1 cellular context compared by ENCODE assay signal in the genomic region with DNA sequence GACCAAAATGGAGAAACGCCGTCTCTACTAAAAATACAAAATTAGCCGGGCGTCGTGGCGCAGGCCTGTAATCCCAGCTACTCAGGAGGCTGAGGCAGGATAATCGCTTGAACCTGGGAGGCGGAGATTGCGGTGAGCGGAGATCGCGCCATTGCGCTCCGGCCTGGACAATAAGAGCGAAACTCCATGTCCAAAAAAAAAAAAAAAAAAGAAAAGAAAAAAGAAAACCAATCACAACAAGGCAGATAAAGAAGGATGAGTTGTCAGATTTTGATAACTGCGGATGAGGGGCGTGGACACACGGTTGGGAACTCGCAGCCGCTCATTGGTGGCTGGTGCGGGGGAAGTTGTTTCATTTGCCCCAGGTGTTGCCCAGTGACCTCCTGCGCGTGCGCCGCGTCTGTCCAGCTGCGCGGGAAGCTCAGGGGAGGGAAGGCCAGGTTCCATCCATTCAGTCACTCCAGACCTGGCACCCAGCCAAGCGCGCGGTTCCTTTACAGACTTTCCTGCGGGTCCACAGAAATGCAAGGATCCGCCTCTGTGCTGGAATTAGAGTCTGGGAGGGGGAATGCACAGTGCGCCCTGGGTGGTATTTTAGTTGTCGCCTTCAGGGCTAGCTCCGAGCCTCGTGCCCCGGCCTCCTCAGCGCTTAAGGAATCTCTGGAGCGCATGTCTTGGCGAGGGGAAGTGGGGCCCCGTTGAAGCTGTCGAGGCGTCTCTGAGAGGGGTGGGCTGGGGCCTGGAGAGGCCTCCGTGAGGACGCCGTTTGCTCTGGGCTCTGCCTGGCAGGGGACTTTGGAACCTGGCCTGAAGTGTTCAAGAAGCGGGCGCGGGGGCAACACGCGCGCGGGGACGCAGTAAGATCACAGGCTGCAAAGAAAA.
TF ChIP-seq lines count a peak whose summit lies in the region.

No MANE protein-coding gene starts in this region.

TF ChIP-seq in K562, 482 proteins besides CTCF, POLR2A, EP300 and RAD21 (continues in another document):
- TF ChIP-seq NR3C1 (CRISPR knock-in tag; IDR thresholded peaks at IDR 0.05), result 0 out of 2 replicates have a peak, but pooled peaks have one; percentile 73
- peak; percentile 43 for TF ChIP-seq TEAD4 (IDR thresholded peaks at IDR 0.05; ENCODE audit: low read length)
- TF ChIP-seq TEAD4 (CRISPR knock-in tag; IDR thresholded peaks at IDR 0.05; ENCODE audit: borderline replicate concordance), result peak; percentile 93; the same call in 1 of the 2 replicates
- TF ChIP-seq, protein P1, sequence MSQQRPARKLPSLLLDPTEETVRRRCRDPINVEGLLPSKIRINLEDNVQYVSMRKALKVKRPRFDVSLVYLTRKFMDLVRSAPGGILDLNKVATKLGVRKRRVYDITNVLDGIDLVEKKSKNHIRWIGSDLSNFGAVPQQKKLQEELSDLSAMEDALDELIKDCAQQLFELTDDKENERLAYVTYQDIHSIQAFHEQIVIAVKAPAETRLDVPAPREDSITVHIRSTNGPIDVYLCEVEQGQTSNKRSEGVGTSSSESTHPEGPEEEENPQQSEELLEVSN (IDR thresholded peaks at IDR 0.05; ENCODE audit: borderline replicate concordance in 1 of 2, extremely low read depth in 1 of 2, insufficient read depth in 1 of 2, insufficient read length in 1 of 2, low read depth in 1 of 2, low read length in 1 of 2, poor library complexity in 1 of 2, severe bottlenecking in 1 of 2), result peak; percentile 98
- TF ChIP-seq SMAD1 (IDR thresholded peaks at IDR 0.05; ENCODE audit: low read depth, low read length, partially characterized antibody), result peak; percentile 90
- peak; percentile 9; the same call in 1 of the 2 replicates for TF ChIP-seq GATAD2A (IDR thresholded peaks at IDR 0.05)
- TF ChIP-seq SIRT6 (IDR thresholded peaks at IDR 0.05; ENCODE audit: low read depth, low read length), result no peak
- peak; percentile 56 for TF ChIP-seq NBN (IDR thresholded peaks at IDR 0.05; ENCODE audit: low read depth)
- TF ChIP-seq THRAP3 (IDR thresholded peaks at IDR 0.05; ENCODE audit: borderline replicate concordance), result no peak
- TF ChIP-seq, protein P2, sequence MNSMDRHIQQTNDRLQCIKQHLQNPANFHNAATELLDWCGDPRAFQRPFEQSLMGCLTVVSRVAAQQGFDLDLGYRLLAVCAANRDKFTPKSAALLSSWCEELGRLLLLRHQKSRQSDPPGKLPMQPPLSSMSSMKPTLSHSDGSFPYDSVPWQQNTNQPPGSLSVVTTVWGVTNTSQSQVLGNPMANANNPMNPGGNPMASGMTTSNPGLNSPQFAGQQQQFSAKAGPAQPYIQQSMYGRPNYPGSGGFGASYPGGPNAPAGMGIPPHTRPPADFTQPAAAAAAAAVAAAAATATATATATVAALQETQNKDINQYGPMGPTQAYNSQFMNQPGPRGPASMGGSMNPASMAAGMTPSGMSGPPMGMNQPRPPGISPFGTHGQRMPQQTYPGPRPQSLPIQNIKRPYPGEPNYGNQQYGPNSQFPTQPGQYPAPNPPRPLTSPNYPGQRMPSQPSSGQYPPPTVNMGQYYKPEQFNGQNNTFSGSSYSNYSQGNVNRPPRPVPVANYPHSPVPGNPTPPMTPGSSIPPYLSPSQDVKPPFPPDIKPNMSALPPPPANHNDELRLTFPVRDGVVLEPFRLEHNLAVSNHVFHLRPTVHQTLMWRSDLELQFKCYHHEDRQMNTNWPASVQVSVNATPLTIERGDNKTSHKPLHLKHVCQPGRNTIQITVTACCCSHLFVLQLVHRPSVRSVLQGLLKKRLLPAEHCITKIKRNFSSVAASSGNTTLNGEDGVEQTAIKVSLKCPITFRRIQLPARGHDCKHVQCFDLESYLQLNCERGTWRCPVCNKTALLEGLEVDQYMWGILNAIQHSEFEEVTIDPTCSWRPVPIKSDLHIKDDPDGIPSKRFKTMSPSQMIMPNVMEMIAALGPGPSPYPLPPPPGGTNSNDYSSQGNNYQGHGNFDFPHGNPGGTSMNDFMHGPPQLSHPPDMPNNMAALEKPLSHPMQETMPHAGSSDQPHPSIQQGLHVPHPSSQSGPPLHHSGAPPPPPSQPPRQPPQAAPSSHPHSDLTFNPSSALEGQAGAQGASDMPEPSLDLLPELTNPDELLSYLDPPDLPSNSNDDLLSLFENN (IDR thresholded peaks at IDR 0.05; ENCODE audit: low read depth in 2 of 2, low read length in 2 of 2), result no peak
- TF ChIP-seq ZNF224 (CRISPR knock-in tag; IDR thresholded peaks at IDR 0.05), result no peak
- peak; percentile 19 for TF ChIP-seq PCBP1 (IDR thresholded peaks at IDR 0.05; ENCODE audit: low read depth, low read length, poor library complexity, severe bottlenecking)
- TF ChIP-seq, protein P3, sequence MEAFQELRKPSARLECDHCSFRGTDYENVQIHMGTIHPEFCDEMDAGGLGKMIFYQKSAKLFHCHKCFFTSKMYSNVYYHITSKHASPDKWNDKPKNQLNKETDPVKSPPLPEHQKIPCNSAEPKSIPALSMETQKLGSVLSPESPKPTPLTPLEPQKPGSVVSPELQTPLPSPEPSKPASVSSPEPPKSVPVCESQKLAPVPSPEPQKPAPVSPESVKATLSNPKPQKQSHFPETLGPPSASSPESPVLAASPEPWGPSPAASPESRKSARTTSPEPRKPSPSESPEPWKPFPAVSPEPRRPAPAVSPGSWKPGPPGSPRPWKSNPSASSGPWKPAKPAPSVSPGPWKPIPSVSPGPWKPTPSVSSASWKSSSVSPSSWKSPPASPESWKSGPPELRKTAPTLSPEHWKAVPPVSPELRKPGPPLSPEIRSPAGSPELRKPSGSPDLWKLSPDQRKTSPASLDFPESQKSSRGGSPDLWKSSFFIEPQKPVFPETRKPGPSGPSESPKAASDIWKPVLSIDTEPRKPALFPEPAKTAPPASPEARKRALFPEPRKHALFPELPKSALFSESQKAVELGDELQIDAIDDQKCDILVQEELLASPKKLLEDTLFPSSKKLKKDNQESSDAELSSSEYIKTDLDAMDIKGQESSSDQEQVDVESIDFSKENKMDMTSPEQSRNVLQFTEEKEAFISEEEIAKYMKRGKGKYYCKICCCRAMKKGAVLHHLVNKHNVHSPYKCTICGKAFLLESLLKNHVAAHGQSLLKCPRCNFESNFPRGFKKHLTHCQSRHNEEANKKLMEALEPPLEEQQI (IDR thresholded peaks at IDR 0.05), result no peak
- TF ChIP-seq SMAD4 (CRISPR knock-in tag; conservative IDR thresholded peaks at IDR 0.05), result peak; percentile 68
- TF ChIP-seq ZNF584 (CRISPR knock-in tag; IDR thresholded peaks at IDR 0.05; ENCODE audit: low read depth), result no peak
- no peak for TF ChIP-seq SP1 (CRISPR knock-in tag; IDR thresholded peaks at IDR 0.05)
- TF ChIP-seq, protein P4, sequence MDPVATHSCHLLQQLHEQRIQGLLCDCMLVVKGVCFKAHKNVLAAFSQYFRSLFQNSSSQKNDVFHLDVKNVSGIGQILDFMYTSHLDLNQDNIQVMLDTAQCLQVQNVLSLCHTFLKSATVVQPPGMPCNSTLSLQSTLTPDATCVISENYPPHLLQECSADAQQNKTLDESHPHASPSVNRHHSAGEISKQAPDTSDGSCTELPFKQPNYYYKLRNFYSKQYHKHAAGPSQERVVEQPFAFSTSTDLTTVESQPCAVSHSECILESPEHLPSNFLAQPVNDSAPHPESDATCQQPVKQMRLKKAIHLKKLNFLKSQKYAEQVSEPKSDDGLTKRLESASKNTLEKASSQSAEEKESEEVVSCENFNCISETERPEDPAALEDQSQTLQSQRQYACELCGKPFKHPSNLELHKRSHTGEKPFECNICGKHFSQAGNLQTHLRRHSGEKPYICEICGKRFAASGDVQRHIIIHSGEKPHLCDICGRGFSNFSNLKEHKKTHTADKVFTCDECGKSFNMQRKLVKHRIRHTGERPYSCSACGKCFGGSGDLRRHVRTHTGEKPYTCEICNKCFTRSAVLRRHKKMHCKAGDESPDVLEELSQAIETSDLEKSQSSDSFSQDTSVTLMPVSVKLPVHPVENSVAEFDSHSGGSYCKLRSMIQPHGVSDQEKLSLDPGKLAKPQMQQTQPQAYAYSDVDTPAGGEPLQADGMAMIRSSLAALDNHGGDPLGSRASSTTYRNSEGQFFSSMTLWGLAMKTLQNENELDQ (CRISPR knock-in tag; IDR thresholded peaks at IDR 0.05; ENCODE audit: borderline replicate concordance), result 0 out of 2 replicates have a peak, but pooled peaks have one; percentile 49
- no peak for TF ChIP-seq FOXM1 (IDR thresholded peaks at IDR 0.05; ENCODE audit: low read depth)
- TF ChIP-seq FOXM1 (CRISPR knock-in tag; IDR thresholded peaks at IDR 0.05; ENCODE audit: low read depth), result peak; percentile 44; the same call in 1 of the 2 replicates
- TF ChIP-seq ADNP (tag; IDR thresholded peaks at IDR 0.05), result no peak
- TF ChIP-seq, protein P5, sequence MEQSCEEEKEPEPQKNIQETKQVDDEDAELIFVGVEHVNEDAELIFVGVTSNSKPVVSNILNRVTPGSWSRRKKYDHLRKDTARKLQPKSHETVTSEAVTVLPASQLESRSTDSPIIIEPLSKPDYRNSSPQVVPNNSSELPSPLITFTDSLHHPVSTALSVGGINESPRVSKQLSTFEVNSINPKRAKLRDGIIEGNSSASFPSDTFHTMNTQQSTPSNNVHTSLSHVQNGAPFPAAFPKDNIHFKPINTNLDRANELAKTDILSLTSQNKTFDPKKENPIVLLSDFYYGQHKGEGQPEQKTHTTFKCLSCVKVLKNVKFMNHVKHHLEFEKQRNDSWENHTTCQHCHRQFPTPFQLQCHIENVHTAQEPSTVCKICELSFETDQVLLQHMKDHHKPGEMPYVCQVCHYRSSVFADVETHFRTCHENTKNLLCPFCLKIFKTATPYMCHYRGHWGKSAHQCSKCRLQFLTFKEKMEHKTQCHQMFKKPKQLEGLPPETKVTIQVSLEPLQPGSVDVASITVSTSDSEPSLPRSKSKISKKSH (CRISPR knock-in tag; IDR thresholded peaks at IDR 0.05), result no peak
- TF ChIP-seq, protein P6, sequence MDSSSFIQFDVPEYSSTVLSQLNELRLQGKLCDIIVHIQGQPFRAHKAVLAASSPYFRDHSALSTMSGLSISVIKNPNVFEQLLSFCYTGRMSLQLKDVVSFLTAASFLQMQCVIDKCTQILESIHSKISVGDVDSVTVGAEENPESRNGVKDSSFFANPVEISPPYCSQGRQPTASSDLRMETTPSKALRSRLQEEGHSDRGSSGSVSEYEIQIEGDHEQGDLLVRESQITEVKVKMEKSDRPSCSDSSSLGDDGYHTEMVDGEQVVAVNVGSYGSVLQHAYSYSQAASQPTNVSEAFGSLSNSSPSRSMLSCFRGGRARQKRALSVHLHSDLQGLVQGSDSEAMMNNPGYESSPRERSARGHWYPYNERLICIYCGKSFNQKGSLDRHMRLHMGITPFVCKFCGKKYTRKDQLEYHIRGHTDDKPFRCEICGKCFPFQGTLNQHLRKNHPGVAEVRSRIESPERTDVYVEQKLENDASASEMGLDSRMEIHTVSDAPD (CRISPR knock-in tag; IDR thresholded peaks at IDR 0.05), result peak; percentile 67; the same call in 1 of the 2 replicates
- TF ChIP-seq ETV1 (tag; conservative IDR thresholded peaks at IDR 0.05; ENCODE audit: low read depth), result 0 out of 2 replicates have a peak, but pooled peaks have one; percentile 23
- TF ChIP-seq CHCHD3 (CRISPR knock-in tag; IDR thresholded peaks at IDR 0.05), result no peak
- no peak for TF ChIP-seq CREM (IDR thresholded peaks at IDR 0.05; ENCODE audit: low read depth)
- no peak for TF ChIP-seq XRCC4 (IDR thresholded peaks at IDR 0.05; ENCODE audit: extremely low read depth, insufficient read depth, insufficient read length)
- TF ChIP-seq HEY1 (CRISPR knock-in tag; IDR thresholded peaks at IDR 0.05; ENCODE audit: borderline replicate concordance), result no peak
- TF ChIP-seq BRD4 (IDR thresholded peaks at IDR 0.05), result no peak
- peak; percentile 97 for TF ChIP-seq NRF1 (conservative IDR thresholded peaks at IDR 0.05 in 1 of 2, IDR thresholded peaks at IDR 0.05 in 1 of 2)
- TF ChIP-seq RAD51 (IDR thresholded peaks at IDR 0.05; ENCODE audit: borderline replicate concordance, low read depth), result no peak
- peak; percentile 31; the same call in 1 of the 2 replicates for TF ChIP-seq MTA3 (IDR thresholded peaks at IDR 0.05; ENCODE audit: borderline replicate concordance)
- TF ChIP-seq, protein P7, sequence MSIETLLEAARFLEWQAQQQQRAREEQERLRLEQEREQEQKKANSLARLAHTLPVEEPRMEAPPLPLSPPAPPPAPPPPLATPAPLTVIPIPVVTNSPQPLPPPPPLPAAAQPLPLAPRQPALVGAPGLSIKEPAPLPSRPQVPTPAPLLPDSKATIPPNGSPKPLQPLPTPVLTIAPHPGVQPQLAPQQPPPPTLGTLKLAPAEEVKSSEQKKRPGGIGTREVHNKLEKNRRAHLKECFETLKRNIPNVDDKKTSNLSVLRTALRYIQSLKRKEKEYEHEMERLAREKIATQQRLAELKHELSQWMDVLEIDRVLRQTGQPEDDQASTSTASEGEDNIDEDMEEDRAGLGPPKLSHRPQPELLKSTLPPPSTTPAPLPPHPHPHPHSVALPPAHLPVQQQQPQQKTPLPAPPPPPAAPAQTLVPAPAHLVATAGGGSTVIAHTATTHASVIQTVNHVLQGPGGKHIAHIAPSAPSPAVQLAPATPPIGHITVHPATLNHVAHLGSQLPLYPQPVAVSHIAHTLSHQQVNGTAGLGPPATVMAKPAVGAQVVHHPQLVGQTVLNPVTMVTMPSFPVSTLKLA (conservative IDR thresholded peaks at IDR 0.05), result peak in 1 of 2 experiments; percentile 20; a peak in 2 of 4 replicates
- TF ChIP-seq, protein P8, sequence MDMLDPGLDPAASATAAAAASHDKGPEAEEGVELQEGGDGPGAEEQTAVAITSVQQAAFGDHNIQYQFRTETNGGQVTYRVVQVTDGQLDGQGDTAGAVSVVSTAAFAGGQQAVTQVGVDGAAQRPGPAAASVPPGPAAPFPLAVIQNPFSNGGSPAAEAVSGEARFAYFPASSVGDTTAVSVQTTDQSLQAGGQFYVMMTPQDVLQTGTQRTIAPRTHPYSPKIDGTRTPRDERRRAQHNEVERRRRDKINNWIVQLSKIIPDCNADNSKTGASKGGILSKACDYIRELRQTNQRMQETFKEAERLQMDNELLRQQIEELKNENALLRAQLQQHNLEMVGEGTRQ (CRISPR knock-in tag; IDR thresholded peaks at IDR 0.05), result no peak
- TF ChIP-seq, protein P9, sequence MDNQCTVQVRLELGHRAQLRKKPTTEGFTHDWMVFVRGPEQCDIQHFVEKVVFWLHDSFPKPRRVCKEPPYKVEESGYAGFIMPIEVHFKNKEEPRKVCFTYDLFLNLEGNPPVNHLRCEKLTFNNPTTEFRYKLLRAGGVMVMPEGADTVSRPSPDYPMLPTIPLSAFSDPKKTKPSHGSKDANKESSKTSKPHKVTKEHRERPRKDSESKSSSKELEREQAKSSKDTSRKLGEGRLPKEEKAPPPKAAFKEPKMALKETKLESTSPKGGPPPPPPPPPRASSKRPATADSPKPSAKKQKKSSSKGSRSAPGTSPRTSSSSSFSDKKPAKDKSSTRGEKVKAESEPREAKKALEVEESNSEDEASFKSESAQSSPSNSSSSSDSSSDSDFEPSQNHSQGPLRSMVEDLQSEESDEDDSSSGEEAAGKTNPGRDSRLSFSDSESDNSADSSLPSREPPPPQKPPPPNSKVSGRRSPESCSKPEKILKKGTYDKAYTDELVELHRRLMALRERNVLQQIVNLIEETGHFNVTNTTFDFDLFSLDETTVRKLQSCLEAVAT (IDR thresholded peaks at IDR 0.05), result peak in 1 of 2 experiments; percentile 62; a peak in 1 of 4 replicates
- TF ChIP-seq ZNF23 (CRISPR knock-in tag; IDR thresholded peaks at IDR 0.05), result no peak
- TF ChIP-seq CBX5 (IDR thresholded peaks at IDR 0.05; ENCODE audit: borderline replicate concordance, low read depth), result no peak
- peak; percentile 48; the same call in 1 of the 2 replicates for TF ChIP-seq RNF2 (IDR thresholded peaks at IDR 0.05)
- TF ChIP-seq GTF2E2 (tag; IDR thresholded peaks at IDR 0.05), result no peak
- TF ChIP-seq, protein P10, sequence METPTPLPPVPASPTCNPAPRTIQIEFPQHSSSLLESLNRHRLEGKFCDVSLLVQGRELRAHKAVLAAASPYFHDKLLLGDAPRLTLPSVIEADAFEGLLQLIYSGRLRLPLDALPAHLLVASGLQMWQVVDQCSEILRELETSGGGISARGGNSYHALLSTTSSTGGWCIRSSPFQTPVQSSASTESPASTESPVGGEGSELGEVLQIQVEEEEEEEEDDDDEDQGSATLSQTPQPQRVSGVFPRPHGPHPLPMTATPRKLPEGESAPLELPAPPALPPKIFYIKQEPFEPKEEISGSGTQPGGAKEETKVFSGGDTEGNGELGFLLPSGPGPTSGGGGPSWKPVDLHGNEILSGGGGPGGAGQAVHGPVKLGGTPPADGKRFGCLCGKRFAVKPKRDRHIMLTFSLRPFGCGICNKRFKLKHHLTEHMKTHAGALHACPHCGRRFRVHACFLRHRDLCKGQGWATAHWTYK (CRISPR knock-in tag; IDR thresholded peaks at IDR 0.05), result no peak
